In the genomic region with DNA sequence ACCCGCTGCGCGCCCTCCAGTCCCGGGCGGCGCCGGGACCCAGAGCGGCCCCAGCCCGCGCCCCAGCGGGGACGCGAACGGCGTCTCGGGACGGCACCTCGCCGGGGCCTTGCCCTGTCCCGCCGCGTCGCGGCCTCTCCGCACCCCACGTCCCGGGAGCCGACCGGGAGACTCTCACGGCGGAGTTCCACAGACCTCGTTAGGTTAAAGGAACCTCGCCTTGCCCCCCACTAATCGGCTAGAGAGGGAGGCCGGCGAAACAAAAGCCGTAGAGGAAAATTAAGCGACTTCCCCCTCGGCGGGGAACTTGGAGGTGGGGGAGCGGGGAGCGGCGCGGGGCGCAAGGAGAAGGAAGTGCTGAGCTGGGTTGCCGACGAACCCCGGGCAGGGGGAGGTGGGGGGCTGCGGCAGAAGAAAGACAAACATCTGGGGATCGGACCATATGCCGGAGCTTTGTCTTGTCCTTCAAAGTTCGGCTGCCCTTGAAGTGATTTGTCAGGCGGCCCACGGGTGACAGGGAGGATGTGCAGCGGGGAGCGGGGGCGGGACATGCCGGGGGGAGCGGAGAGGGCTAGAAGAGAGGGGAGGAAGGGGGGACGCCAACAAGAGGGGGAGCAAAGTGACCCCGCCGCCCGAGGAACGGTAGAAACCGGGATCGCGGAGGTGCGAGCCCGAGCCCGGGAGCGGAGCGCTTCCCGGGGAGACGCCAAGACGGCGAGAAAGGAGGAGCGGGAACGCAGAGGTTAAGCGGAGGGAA, we compare ENCODE assay signal across 8 cellular contexts.
DNase-seq lines count a peak whose midpoint lies in the region; ATAC-seq and TF ChIP-seq lines count a peak whose summit lies in the region.

No MANE protein-coding gene starts in this region.

- peak overlapping the region; percentile 74 for H3K4me3 Mint-ChIP-seq in Caco-2 (ENCODE audit: unreplicated experiment)

- POLR2A ChIA-PET in Caco-2 (lab: Charles Lee), result no interaction called here

- no peaks in the 10 kb centered on the region for H3K9me3 Mint-ChIP-seq in Caco-2 (ENCODE audit: unreplicated experiment)

- BruUV-seq in Caco-2 (replicated peaks; lab: Mats Ljungman, UMichigan), result no TSS peak

- DNase-seq in Caco-2 (peak in 1 of 2 experiments; percentile 14), M059J (ENCODE audit: low read depth) (peak; percentile 33), adipocyte (ENCODE audit: low read depth) (peak; percentile 31), GM19238 (ENCODE audit: insufficient read length, low spot score) (no peak)
- peak; percentile 6 for DNase-seq in stimulated activated CD4-positive, alpha-beta T cell treated with anti-CD3 and anti-CD28 coated beads, Interleukin-4, amount 100 ng/mL, for 1 hour

- peak overlapping the region; percentile 37 for H3K4me3 ChIP-seq in Caco-2 (ENCODE audit: low read depth, low read length)
- peak overlapping the region; percentile 82 for H3K4me3 ChIP-seq in adipocyte (ENCODE audit: low read length)
- peak overlapping the region; percentile 66 for H3K4me3 ChIP-seq in iPS-18a (ENCODE audit: low read length)

- H3K9ac ChIP-seq in adipocyte (ENCODE audit: low read length) (no peak overlapping the region), iPS-18a (ENCODE audit: low read length) (peak overlapping the region; percentile 67)

- peak; percentile 47 for ATAC-seq in GM21390 (IDR thresholded peaks at IDR 0.05; ENCODE audit: unreplicated experiment)
- no peak for ATAC-seq in HG02623 (IDR thresholded peaks at IDR 0.05; ENCODE audit: unreplicated experiment)

- no peak for TF ChIP-seq CTCF in Caco-2 (IDR thresholded peaks at IDR 0.05; ENCODE audit: insufficient read depth in 1 of 2, low read depth in 1 of 2, low read length in 1 of 2, severe bottlenecking in 1 of 2, unreplicated experiment in 1 of 2)

- H3K36me3 ChIP-seq in Caco-2 (ENCODE audit: control insufficient read depth, insufficient read depth, low read length) (no peaks in the 10 kb centered on the region), adipocyte (ENCODE audit: control insufficient read depth, insufficient read depth, low read length, severe bottlenecking) (no peaks in the 10 kb centered on the region), iPS-18a (ENCODE audit: control insufficient read depth, low read depth, low read length) (no peaks in the 10 kb centered on the region)

- H3K27ac Mint-ChIP-seq in Caco-2 (ENCODE audit: unreplicated experiment), result no peak overlapping the region

- CTCF ChIA-PET in Caco-2 (lab: Charles Lee), result no interaction called here

- peaks cover 13% of the 10 kb centered on the region for H3K4me1 Mint-ChIP-seq in Caco-2 (ENCODE audit: low read depth, unreplicated experiment)

- H3K9me3 ChIP-seq in Caco-2 (no peaks in the 10 kb centered on the region), adipocyte (ENCODE audit: control insufficient read depth, low read length) (no peaks in the 10 kb centered on the region), iPS-18a (ENCODE audit: control insufficient read depth, low read depth, low read length) (no peaks in the 10 kb centered on the region)

- H3K27me3 ChIP-seq in Caco-2 (replicated peaks; ENCODE audit: control insufficient read depth, insufficient read depth, low read length) (0 out of 2 replicates have a peak, but pooled peaks cover 2% of the 10 kb centered on the region), adipocyte (replicated peaks; ENCODE audit: control insufficient read depth, insufficient read depth, low read length) (peaks cover 41% of the 10 kb centered on the region), iPS-18a (ENCODE audit: control insufficient read depth, insufficient read depth, low read length) (peaks cover 29% of the 10 kb centered on the region)

- intact Hi-C loops in Caco-2 (cut with micrococcal nuclease; ENCODE audit: unreplicated experiment), result loop anchor here (1.0 kb wide), 1 partner anchor 276 kb away; no protein-coding TSS in a partner anchor

- no peaks in the 10 kb centered on the region for H3K36me3 Mint-ChIP-seq in Caco-2 (ENCODE audit: insufficient read depth, unreplicated experiment)

- H3K4me1 ChIP-seq in Caco-2, result no peaks in the 10 kb centered on the region
- peaks cover 8% of the 10 kb centered on the region for H3K4me1 ChIP-seq in adipocyte (ENCODE audit: control insufficient read depth, insufficient read depth, low read length)
- peaks cover 19% of the 10 kb centered on the region for H3K4me1 ChIP-seq in iPS-18a (ENCODE audit: control insufficient read depth, low read depth, low read length)

- H3K27me3 Mint-ChIP-seq in Caco-2 (ENCODE audit: insufficient read depth, unreplicated experiment), result peaks cover 32% of the 10 kb centered on the region

- H3K27ac ChIP-seq in iPS-18a (ENCODE audit: low read length), result no peak overlapping the region
